In genomic region chr12:79638490-79638889, GRCh38 we compare ENCODE assay signal across 17 cellular contexts.
"Had no signal": no experiment of that assay in that cellular context is flagged by ENCODE, and none has a peak within 500 bp of the region (broad histone marks: within the 10 kb centered on the region; RNA-seq: fewer than 3 reads in every experiment).

No MANE protein-coding gene starts in this region.

- ATAC-seq: gastrocnemius medialis; mucosa of descending colon; naive thymus-derived CD8-positive, alpha-beta T cell had no signal

- H3K27ac ChIP-seq: dorsolateral prefrontal cortex, esophagus muscularis mucosa, gastrocnemius medialis, ovary, right atrium auricular region, stomach, thoracic aorta, transverse colon had no signal

- H3K9me3 ChIP-seq: esophagus muscularis mucosa, gastrocnemius medialis, mucosa of descending colon, ovary, right atrium auricular region, stomach, thoracic aorta, transverse colon had no signal

- H3K4me3 ChIP-seq: dorsolateral prefrontal cortex, esophagus muscularis mucosa, gastrocnemius medialis, mucosa of descending colon, ovary, right atrium auricular region, stomach, thoracic aorta, transverse colon had no signal

- H3K4me1 ChIP-seq: gastrocnemius medialis had no signal

- FAIRE-seq: small intestine had no signal

- H3K4me3 Mint-ChIP-seq: naive thymus-derived CD8-positive, alpha-beta T cell had no signal

- H3K4me1 Mint-ChIP-seq: naive thymus-derived CD8-positive, alpha-beta T cell had no signal

- H3K36me3 Mint-ChIP-seq: naive thymus-derived CD8-positive, alpha-beta T cell had no signal

- DNase-seq: cortex of kidney; dorsolateral prefrontal cortex; effector CD8-positive, alpha-beta T cell; gastrocnemius medialis; mammary epithelial cell; mucosa of descending colon; naive thymus-derived CD8-positive, alpha-beta T cell; ovary; small intestine; stimulated activated CD4-positive, alpha-beta T cell treated with anti-CD3 and anti-CD28 coated beads, Interleukin-12 subunit alpha, Interleukin-12 subunit beta, amount 100 ng/mL, for 4 hours; stimulated activated naive CD4-positive, alpha-beta T cell; stomach; substantia nigra; transverse colon had no signal

- H3K27ac Mint-ChIP-seq: naive thymus-derived CD8-positive, alpha-beta T cell had no signal

- H3K36me3 ChIP-seq: esophagus muscularis mucosa, gastrocnemius medialis, ovary, right atrium auricular region, stomach, thoracic aorta, transverse colon had no signal

- H3K27me3 ChIP-seq: dorsolateral prefrontal cortex, esophagus muscularis mucosa, gastrocnemius medialis, ovary, right atrium auricular region, stomach, transverse colon had no signal
